Comparison of ENCODE assay signal across 9 cellular contexts in genomic region chr21:25708467-25709065, GRCh38. TPM values are rescaled to one million over a fixed set of nuclear protein-coding genes. Genes with fewer than 3 reads are reported as not detected.
DNase-seq lines count a peak whose midpoint lies in the region; ATAC-seq, FAIRE-seq and TF ChIP-seq lines count a peak whose summit lies in the region.
"Had no signal": no experiment of that assay in that cellular context is flagged by ENCODE, and none has a peak within 500 bp of the region (broad histone marks: within the 10 kb centered on the region; RNA-seq: fewer than 3 reads in every experiment).

No MANE protein-coding gene starts in this region.

- FAIRE-seq in endometrium (lab: Jason Lieb, UNC), result peak; percentile 94

- peak; percentile 52 for ATAC-seq in GM18907 (IDR thresholded peaks at IDR 0.05; ENCODE audit: unreplicated experiment)
- no peak for ATAC-seq in HG03039 (IDR thresholded peaks at IDR 0.05; ENCODE audit: unreplicated experiment)

- no peak overlapping the region for H3K27ac Mint-ChIP-seq in activated CD4-positive, alpha-beta memory T cell treated with anti-CD3 and anti-CD28 coated beads for 36 hours
- H3K27ac Mint-ChIP-seq in nephron, result no peak overlapping the region

- no peak overlapping the region for H3K27ac ChIP-seq in tibial artery
- H3K27ac ChIP-seq: skin epidermis had no signal

- no peak overlapping the region for H3K4me3 Mint-ChIP-seq in activated CD4-positive, alpha-beta memory T cell treated with anti-CD3 and anti-CD28 coated beads for 36 hours
- H3K4me3 Mint-ChIP-seq in nephron, result no peak overlapping the region

- no peaks in the 10 kb centered on the region for H3K27me3 Mint-ChIP-seq in activated CD4-positive, alpha-beta memory T cell treated with anti-CD3 and anti-CD28 coated beads for 36 hours
- no peaks in the 10 kb centered on the region for H3K27me3 Mint-ChIP-seq in nephron (ENCODE audit: low read depth)

- H3K9me3 ChIP-seq in tibial artery, result no peaks in the 10 kb centered on the region

- CTCF ChIA-PET in activated CD4-positive, alpha-beta memory T cell treated with anti-CD3 and anti-CD28 coated beads for 36 hours (lab: Charles Lee), result interaction anchor here (0.7 to 5.4 kb wide), 16 partner anchors 9 to 123 kb away, joined by 3 to 78 read pairs (median 4); partner anchors contain the start of genes JAM2 and MRPL39

- no peaks in the 10 kb centered on the region for H3K27me3 ChIP-seq in tibial artery

- no peaks in the 10 kb centered on the region for H3K9me3 Mint-ChIP-seq in activated CD4-positive, alpha-beta memory T cell treated with anti-CD3 and anti-CD28 coated beads for 36 hours
- no peaks in the 10 kb centered on the region for H3K9me3 Mint-ChIP-seq in nephron

- H3K4me3 ChIP-seq in tibial artery, result no peak overlapping the region
- H3K4me3 ChIP-seq: skin epidermis had no signal

- DNase-seq in Ammon's horn (ENCODE audit: low spot score) (peak; percentile 63), NCI-H2227 (lab: John Stamatoyannopoulos, UW; ENCODE audit: unreplicated experiment) (peak; percentile 23), tibial artery (peak in 1 of 2 donors; percentile 56)
- DNase-seq in activated CD4-positive, alpha-beta memory T cell treated with anti-CD3 and anti-CD28 coated beads for 36 hours, result peak; percentile 48

- H3K36me3 Mint-ChIP-seq in activated CD4-positive, alpha-beta memory T cell treated with anti-CD3 and anti-CD28 coated beads for 36 hours, result no peaks in the 10 kb centered on the region
- H3K36me3 Mint-ChIP-seq in nephron (ENCODE audit: low read depth), result no peaks in the 10 kb centered on the region

- POLR2A ChIA-PET in activated CD4-positive, alpha-beta memory T cell treated with anti-CD3 and anti-CD28 coated beads for 36 hours (lab: Charles Lee), result no interaction called here

- peaks cover 0 to 9% (median 0%) of the 10 kb centered on the region in 3 donors for H3K36me3 ChIP-seq in tibial artery

- peaks cover 4% of the 10 kb centered on the region for H3K4me1 Mint-ChIP-seq in activated CD4-positive, alpha-beta memory T cell treated with anti-CD3 and anti-CD28 coated beads for 36 hours (ENCODE audit: low read depth)
- H3K4me1 Mint-ChIP-seq in nephron, result no peaks in the 10 kb centered on the region

- TF ChIP-seq CTCF in nephron (IDR thresholded peaks at IDR 0.05; ENCODE audit: unreplicated experiment in 3 of 3) (peak; percentile 71 to 88 (median 73)), tibial artery (IDR thresholded peaks at IDR 0.05) (peak; percentile 77 to 81)

- intact Hi-C loops in activated CD4-positive, alpha-beta memory T cell treated with anti-CD3 and anti-CD28 coated beads for 36 hours (cut with micrococcal nuclease), result loop anchor here (1.0 to 2.0 kb wide), 6 partner anchors 26 to 312 kb away; partner anchors contain the start of genes ATP5PF and GABPA
- intact Hi-C loops in tibial artery (cut with DNase I; ENCODE audit: low total_unique reads), result loop anchor here (2.0 kb wide), 1 partner anchor 102 kb away; the partner anchor contains the start of gene MRPL39

- no peaks in the 10 kb centered on the region for H3K4me1 ChIP-seq in tibial artery

RNA-seq across cellular contexts. Expression of gene ATP5PF, which starts 26.1 kb away (rescaled TPM):
- 100 to 1,000 TPM; 150 to 151 TPM for total RNA-seq in activated CD4-positive, alpha-beta memory T cell treated with anti-CD3 and anti-CD28 coated beads for 36 hours

RNA-seq across cellular contexts. Expression of gene GABPA, which starts 26.2 kb away (rescaled TPM):
- 10 to 100 TPM; 22.3 to 24.7 TPM for total RNA-seq in activated CD4-positive, alpha-beta memory T cell treated with anti-CD3 and anti-CD28 coated beads for 36 hours
